Comparison of ENCODE assay signal across 1 cellular context in the genomic region with DNA sequence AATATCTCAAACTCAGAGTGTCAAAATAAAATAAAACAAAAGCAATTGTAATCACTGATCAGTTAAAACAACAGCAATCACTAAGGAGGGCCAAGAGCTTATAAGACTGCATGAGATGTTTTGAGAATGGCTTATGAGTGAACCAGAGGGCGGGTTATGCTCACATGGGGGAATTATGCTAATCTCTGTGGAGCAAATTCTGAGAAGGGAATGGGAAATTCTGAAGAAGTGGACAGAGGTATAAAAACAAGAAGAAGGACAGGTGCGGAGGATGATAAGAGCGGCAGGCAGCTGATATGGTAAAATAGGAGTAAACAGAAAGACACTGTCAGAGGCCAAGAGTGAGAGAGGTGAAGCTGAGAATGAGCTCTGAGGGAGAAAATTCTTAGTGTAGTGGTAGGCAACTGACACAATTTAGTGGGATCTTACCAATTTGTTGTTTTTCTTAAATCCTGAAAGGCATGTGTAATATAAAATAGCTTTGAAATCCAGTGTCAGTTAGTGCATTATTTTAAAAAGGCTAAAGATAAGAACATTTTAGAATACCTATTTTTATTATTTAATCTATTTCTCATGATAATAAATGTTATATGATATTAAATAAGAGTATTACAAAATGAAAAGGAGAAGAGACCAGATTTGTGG.
TF ChIP-seq lines count a peak whose summit lies in the region.

No MANE protein-coding gene starts in this region.

TF ChIP-seq in K562, 482 proteins besides CTCF, POLR2A, EP300 and RAD21 (continued from another document and continues in another):
- TF ChIP-seq ZNF583 (CRISPR knock-in tag; IDR thresholded peaks at IDR 0.05) (no peak), FOXA3 (CRISPR knock-in tag; conservative IDR thresholded peaks at IDR 0.05 in 1 of 2, IDR thresholded peaks at IDR 0.05 in 1 of 2) (peak in 1 of 2 experiments; percentile 79; a peak in 2 of 4 replicates), TOE1 (IDR thresholded peaks at IDR 0.05; ENCODE audit: borderline replicate concordance) (peak; percentile 86), TOE1 (CRISPR knock-in tag; IDR thresholded peaks at IDR 0.05; ENCODE audit: borderline replicate concordance, low read depth) (no peak), SAFB (IDR thresholded peaks at IDR 0.05; ENCODE audit: borderline replicate concordance, low read depth, low read length) (no peak), MTA2 (IDR thresholded peaks at IDR 0.05; ENCODE audit: low read depth) (peak; percentile 98), HNRNPUL1 (IDR thresholded peaks at IDR 0.05; ENCODE audit: low read length) (no peak), BCL6 (CRISPR knock-in tag; IDR thresholded peaks at IDR 0.05) (no peak), RCOR1 (IDR thresholded peaks at IDR 0.05; ENCODE audit: borderline replicate concordance in 1 of 2, low read depth in 2 of 2, low read length in 2 of 2) (peak in 1 of 2 experiments; percentile 94; a peak in 3 of 4 replicates), ARHGAP35 (IDR thresholded peaks at IDR 0.05; ENCODE audit: partially characterized antibody) (no peak), KLF6 (CRISPR knock-in tag; IDR thresholded peaks at IDR 0.05; ENCODE audit: borderline replicate concordance) (no peak), ZNF143 (CRISPR knock-in tag; IDR thresholded peaks at IDR 0.05) (no peak), SMARCC2 (IDR thresholded peaks at IDR 0.05; ENCODE audit: low read depth) (peak; percentile 97), STAT5A (IDR thresholded peaks at IDR 0.05; ENCODE audit: borderline replicate concordance, low read length) (peak; percentile 99), NCOR1 (IDR thresholded peaks at IDR 0.05) (peak; percentile 98), ELF4 (CRISPR knock-in tag; IDR thresholded peaks at IDR 0.05) (peak; percentile 81; the same call in 1 of the 2 replicates), SRSF3 (IDR thresholded peaks at IDR 0.05; ENCODE audit: insufficient read depth, low read length) (no peak), ATF1 (CRISPR knock-in tag; IDR thresholded peaks at IDR 0.05) (no peak), ATF1 (tag; IDR thresholded peaks at IDR 0.05) (peak; percentile 69), U2AF1 (optimal IDR thresholded peaks at IDR 0.05; ENCODE audit: low read depth, low read length) (no peak), FOXA1 (IDR thresholded peaks at IDR 0.05; ENCODE audit: borderline replicate concordance) (no peak), GATAD2B (IDR thresholded peaks at IDR 0.05; ENCODE audit: borderline replicate concordance) (peak; percentile 86), PHF21A (IDR thresholded peaks at IDR 0.05; ENCODE audit: borderline replicate concordance, low read depth) (peak; percentile 61; the same call in 1 of the 2 replicates), KLF16 (IDR thresholded peaks at IDR 0.05) (peak; percentile 88), MCM3 (IDR thresholded peaks at IDR 0.05) (no peak), NELFE (IDR thresholded peaks at IDR 0.05; ENCODE audit: insufficient read depth, insufficient read length) (no peak), DACH1 (IDR thresholded peaks at IDR 0.05; ENCODE audit: partially characterized antibody) (peak; percentile 93), ZEB2 (IDR thresholded peaks at IDR 0.05) (peak; percentile 100), ZNF766 (CRISPR knock-in tag; conservative IDR thresholded peaks at IDR 0.05) (peak; percentile 61), MAFG (tag; conservative IDR thresholded peaks at IDR 0.05) (no peak), ZC3H8 (IDR thresholded peaks at IDR 0.05) (0 out of 2 replicates have a peak, but pooled peaks have one; percentile 26), ZNF696 (CRISPR knock-in tag; conservative IDR thresholded peaks at IDR 0.05) (no peak), NFATC3 (IDR thresholded peaks at IDR 0.05) (peak; percentile 88), HEY1 (CRISPR knock-in tag; IDR thresholded peaks at IDR 0.05; ENCODE audit: borderline replicate concordance) (peak; percentile 32; the same call in 1 of the 2 replicates), TRIM28 (IDR thresholded peaks at IDR 0.05) (peak; percentile 65; the same call in 1 of the 2 replicates), CBFA2T2 (conservative IDR thresholded peaks at IDR 0.05) (peak; percentile 97), LARP7 (IDR thresholded peaks at IDR 0.05) (peak; percentile 90; the same call in 1 of the 2 replicates), NFXL1 (CRISPR knock-in tag; IDR thresholded peaks at IDR 0.05) (no peak), MXI1 (IDR thresholded peaks at IDR 0.05; ENCODE audit: low read depth, low read length) (0 out of 2 replicates have a peak, but pooled peaks have one; percentile 17), CREM (IDR thresholded peaks at IDR 0.05; ENCODE audit: low read depth) (peak; percentile 69), CHCHD3 (CRISPR knock-in tag; IDR thresholded peaks at IDR 0.05) (no peak), HLTF (IDR thresholded peaks at IDR 0.05) (peak; percentile 84), BRF1 (IDR thresholded peaks at IDR 0.05; ENCODE audit: borderline replicate concordance, extremely low read depth, insufficient read length) (no peak), KDM1A (IDR thresholded peaks at IDR 0.05) (peak; percentile 90 to 95), KHSRP (IDR thresholded peaks at IDR 0.05) (peak; percentile 73), RNF2 (IDR thresholded peaks at IDR 0.05) (peak; percentile 82), TBP (optimal IDR thresholded peaks at IDR 0.05; ENCODE audit: low read depth, low read length) (peak; percentile 48), CBX5 (IDR thresholded peaks at IDR 0.05; ENCODE audit: borderline replicate concordance, low read depth) (no peak)
- TF ChIP-seq, protein P1, sequence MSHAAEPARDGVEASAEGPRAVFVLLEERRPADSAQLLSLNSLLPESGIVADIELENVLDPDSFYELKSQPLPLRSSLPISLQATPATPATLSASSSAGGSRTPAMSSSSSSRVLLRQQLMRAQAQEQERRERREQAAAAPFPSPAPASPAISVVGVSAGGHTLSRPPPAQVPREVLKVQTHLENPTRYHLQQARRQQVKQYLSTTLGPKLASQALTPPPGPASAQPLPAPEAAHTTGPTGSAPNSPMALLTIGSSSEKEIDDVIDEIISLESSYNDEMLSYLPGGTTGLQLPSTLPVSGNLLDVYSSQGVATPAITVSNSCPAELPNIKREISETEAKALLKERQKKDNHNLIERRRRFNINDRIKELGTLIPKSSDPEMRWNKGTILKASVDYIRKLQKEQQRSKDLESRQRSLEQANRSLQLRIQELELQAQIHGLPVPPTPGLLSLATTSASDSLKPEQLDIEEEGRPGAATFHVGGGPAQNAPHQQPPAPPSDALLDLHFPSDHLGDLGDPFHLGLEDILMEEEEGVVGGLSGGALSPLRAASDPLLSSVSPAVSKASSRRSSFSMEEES (CRISPR knock-in tag; IDR thresholded peaks at IDR 0.05) = no peak
- TF ChIP-seq, protein P2, sequence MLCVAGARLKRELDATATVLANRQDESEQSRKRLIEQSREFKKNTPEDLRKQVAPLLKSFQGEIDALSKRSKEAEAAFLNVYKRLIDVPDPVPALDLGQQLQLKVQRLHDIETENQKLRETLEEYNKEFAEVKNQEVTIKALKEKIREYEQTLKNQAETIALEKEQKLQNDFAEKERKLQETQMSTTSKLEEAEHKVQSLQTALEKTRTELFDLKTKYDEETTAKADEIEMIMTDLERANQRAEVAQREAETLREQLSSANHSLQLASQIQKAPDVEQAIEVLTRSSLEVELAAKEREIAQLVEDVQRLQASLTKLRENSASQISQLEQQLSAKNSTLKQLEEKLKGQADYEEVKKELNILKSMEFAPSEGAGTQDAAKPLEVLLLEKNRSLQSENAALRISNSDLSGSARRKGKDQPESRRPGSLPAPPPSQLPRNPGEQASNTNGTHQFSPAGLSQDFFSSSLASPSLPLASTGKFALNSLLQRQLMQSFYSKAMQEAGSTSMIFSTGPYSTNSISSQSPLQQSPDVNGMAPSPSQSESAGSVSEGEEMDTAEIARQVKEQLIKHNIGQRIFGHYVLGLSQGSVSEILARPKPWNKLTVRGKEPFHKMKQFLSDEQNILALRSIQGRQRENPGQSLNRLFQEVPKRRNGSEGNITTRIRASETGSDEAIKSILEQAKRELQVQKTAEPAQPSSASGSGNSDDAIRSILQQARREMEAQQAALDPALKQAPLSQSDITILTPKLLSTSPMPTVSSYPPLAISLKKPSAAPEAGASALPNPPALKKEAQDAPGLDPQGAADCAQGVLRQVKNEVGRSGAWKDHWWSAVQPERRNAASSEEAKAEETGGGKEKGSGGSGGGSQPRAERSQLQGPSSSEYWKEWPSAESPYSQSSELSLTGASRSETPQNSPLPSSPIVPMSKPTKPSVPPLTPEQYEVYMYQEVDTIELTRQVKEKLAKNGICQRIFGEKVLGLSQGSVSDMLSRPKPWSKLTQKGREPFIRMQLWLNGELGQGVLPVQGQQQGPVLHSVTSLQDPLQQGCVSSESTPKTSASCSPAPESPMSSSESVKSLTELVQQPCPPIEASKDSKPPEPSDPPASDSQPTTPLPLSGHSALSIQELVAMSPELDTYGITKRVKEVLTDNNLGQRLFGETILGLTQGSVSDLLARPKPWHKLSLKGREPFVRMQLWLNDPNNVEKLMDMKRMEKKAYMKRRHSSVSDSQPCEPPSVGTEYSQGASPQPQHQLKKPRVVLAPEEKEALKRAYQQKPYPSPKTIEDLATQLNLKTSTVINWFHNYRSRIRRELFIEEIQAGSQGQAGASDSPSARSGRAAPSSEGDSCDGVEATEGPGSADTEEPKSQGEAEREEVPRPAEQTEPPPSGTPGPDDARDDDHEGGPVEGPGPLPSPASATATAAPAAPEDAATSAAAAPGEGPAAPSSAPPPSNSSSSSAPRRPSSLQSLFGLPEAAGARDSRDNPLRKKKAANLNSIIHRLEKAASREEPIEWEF (CRISPR knock-in tag; IDR thresholded peaks at IDR 0.05) = no peak
- TF ChIP-seq, protein P3, sequence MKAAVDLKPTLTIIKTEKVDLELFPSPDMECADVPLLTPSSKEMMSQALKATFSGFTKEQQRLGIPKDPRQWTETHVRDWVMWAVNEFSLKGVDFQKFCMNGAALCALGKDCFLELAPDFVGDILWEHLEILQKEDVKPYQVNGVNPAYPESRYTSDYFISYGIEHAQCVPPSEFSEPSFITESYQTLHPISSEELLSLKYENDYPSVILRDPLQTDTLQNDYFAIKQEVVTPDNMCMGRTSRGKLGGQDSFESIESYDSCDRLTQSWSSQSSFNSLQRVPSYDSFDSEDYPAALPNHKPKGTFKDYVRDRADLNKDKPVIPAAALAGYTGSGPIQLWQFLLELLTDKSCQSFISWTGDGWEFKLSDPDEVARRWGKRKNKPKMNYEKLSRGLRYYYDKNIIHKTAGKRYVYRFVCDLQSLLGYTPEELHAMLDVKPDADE (conservative IDR thresholded peaks at IDR 0.05; ENCODE audit: control insufficient read depth, low read depth, low read length) = no peak
- TF ChIP-seq, protein P4, sequence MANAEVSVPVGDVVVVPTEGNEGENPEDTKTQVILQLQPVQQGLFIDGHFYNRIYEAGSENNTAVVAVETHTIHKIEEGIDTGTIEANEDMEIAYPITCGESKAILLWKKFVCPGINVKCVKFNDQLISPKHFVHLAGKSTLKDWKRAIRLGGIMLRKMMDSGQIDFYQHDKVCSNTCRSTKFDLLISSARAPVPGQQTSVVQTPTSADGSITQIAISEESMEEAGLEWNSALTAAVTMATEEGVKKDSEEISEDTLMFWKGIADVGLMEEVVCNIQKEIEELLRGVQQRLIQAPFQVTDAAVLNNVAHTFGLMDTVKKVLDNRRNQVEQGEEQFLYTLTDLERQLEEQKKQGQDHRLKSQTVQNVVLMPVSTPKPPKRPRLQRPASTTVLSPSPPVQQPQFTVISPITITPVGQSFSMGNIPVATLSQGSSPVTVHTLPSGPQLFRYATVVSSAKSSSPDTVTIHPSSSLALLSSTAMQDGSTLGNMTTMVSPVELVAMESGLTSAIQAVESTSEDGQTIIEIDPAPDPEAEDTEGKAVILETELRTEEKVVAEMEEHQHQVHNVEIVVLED (CRISPR knock-in tag; IDR thresholded peaks at IDR 0.05) = no peak
- TF ChIP-seq, protein P5, sequence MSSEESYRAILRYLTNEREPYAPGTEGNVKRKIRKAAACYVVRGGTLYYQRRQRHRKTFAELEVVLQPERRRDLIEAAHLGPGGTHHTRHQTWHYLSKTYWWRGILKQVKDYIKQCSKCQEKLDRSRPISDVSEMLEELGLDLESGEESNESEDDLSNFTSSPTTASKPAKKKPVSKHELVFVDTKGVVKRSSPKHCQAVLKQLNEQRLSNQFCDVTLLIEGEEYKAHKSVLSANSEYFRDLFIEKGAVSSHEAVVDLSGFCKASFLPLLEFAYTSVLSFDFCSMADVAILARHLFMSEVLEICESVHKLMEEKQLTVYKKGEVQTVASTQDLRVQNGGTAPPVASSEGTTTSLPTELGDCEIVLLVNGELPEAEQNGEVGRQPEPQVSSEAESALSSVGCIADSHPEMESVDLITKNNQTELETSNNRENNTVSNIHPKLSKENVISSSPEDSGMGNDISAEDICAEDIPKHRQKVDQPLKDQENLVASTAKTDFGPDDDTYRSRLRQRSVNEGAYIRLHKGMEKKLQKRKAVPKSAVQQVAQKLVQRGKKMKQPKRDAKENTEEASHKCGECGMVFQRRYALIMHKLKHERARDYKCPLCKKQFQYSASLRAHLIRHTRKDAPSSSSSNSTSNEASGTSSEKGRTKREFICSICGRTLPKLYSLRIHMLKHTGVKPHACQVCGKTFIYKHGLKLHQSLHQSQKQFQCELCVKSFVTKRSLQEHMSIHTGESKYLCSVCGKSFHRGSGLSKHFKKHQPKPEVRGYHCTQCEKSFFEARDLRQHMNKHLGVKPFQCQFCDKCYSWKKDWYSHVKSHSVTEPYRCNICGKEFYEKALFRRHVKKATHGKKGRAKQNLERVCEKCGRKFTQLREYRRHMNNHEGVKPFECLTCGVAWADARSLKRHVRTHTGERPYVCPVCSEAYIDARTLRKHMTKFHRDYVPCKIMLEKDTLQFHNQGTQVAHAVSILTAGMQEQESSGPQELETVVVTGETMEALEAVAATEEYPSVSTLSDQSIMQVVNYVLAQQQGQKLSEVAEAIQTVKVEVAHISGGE (CRISPR knock-in tag; IDR thresholded peaks at IDR 0.05) = 0 out of 6 replicates have a peak, but pooled peaks of 1 of the 3 experiments have one; percentile 36
- TF ChIP-seq, protein P6, sequence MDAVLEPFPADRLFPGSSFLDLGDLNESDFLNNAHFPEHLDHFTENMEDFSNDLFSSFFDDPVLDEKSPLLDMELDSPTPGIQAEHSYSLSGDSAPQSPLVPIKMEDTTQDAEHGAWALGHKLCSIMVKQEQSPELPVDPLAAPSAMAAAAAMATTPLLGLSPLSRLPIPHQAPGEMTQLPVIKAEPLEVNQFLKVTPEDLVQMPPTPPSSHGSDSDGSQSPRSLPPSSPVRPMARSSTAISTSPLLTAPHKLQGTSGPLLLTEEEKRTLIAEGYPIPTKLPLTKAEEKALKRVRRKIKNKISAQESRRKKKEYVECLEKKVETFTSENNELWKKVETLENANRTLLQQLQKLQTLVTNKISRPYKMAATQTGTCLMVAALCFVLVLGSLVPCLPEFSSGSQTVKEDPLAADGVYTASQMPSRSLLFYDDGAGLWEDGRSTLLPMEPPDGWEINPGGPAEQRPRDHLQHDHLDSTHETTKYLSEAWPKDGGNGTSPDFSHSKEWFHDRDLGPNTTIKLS (IDR thresholded peaks at IDR 0.05; ENCODE audit: borderline replicate concordance, low read depth) = 0 out of 2 replicates have a peak, but pooled peaks have one; percentile 21
- TF ChIP-seq, protein P7, sequence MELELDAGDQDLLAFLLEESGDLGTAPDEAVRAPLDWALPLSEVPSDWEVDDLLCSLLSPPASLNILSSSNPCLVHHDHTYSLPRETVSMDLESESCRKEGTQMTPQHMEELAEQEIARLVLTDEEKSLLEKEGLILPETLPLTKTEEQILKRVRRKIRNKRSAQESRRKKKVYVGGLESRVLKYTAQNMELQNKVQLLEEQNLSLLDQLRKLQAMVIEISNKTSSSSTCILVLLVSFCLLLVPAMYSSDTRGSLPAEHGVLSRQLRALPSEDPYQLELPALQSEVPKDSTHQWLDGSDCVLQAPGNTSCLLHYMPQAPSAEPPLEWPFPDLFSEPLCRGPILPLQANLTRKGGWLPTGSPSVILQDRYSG (tag; conservative IDR thresholded peaks at IDR 0.05; ENCODE audit: low read depth) = no peak; the same call in 1 of the 2 replicates
